ENCODE assay signal across 31 cellular contexts in genomic region chr2:158799181-158799580, GRCh38. TPM values are rescaled to one million over a fixed set of nuclear protein-coding genes. Genes with fewer than 3 reads are reported as not detected.
DNase-seq lines count a peak whose midpoint lies in the region; ATAC-seq, FAIRE-seq and TF ChIP-seq lines count a peak whose summit lies in the region.
"Had no signal": no experiment of that assay in that cellular context is flagged by ENCODE, and none has a peak within 500 bp of the region (broad histone marks: within the 10 kb centered on the region; RNA-seq: fewer than 3 reads in every experiment).

No MANE protein-coding gene starts in this region.

- CTCF ChIA-PET in CD4-positive, alpha-beta memory T cell (lab: Charles Lee; ENCODE audit: partially characterized antibody): no interaction called here

- FAIRE-seq in D721Med (lab: Jason Lieb, UNC): peak; percentile 21
- FAIRE-seq in islet of Langerhans (lab: Jason Lieb, UNC): peak; percentile 38
- FAIRE-seq: A204.1, GM12878, GM12892, GM18507 had no signal

- intact Hi-C loops in right lobe of liver (cut with DNase I): no loop called here
- intact Hi-C loops in CD4-positive, alpha-beta memory T cell (cut with micrococcal nuclease): no loop called here

- no peak overlapping the region for H3K27ac Mint-ChIP-seq in GM23338
- no peak overlapping the region for H3K27ac Mint-ChIP-seq in CD4-positive, alpha-beta memory T cell
- H3K27ac Mint-ChIP-seq: CD4-positive, CD25-positive, alpha-beta regulatory T cell; CD8-positive, alpha-beta T cell had no signal

- no peaks in the 10 kb centered on the region for H3K36me3 Mint-ChIP-seq in GM23338 (ENCODE audit: low read depth)
- no peaks in the 10 kb centered on the region for H3K36me3 Mint-ChIP-seq in CD4-positive, alpha-beta memory T cell
- H3K36me3 Mint-ChIP-seq: CD14-positive monocyte; CD4-positive, CD25-positive, alpha-beta regulatory T cell; CD8-positive, alpha-beta T cell had no signal

- H3K4me1 ChIP-seq in GM23338 (ENCODE audit: insufficient read depth) (peaks cover 11% of the 10 kb centered on the region), right lobe of liver (peaks cover 0 to 8% (median 3%) of the 10 kb centered on the region in 4 donors)
- no peaks in the 10 kb centered on the region for H3K4me1 ChIP-seq in CD4-positive, alpha-beta memory T cell (ENCODE audit: insufficient read depth, low read length)
- H3K4me1 ChIP-seq: BE2C had no signal

- H3F3A ChIP-seq in GM23338 (replicated peaks; ENCODE audit: low read depth): no peaks in the 10 kb centered on the region

- H3K4me3 Mint-ChIP-seq in GM23338: no peak overlapping the region
- no peak overlapping the region for H3K4me3 Mint-ChIP-seq in CD4-positive, alpha-beta memory T cell
- H3K4me3 Mint-ChIP-seq: CD14-positive monocyte; CD4-positive, CD25-positive, alpha-beta regulatory T cell; CD8-positive, alpha-beta T cell had no signal

- 33% methylated on average over 2 of the region's 2 CpGs for WGBS in right lobe of liver (ENCODE audit: insufficient coverage, low coverage, low lambda C conversion rate, missing lambda C conversion rate)

- 0 out of 2 replicates have a peak overlapping the region, but pooled peaks have one; percentile 19 for H2AFZ ChIP-seq in GM23338

- TF ChIP-seq CTCF in D721Med (IDR thresholded peaks at IDR 0.05; ENCODE audit: insufficient read depth, missing control alignments) (no peak), GM23338 (conservative IDR thresholded peaks at IDR 0.05; ENCODE audit: low read depth in 2 of 2) (no peak), right lobe of liver (IDR thresholded peaks at IDR 0.05) (no peak)

- H3K9me2 ChIP-seq in GM23338 (ENCODE audit: insufficient read depth): no peaks in the 10 kb centered on the region

- H3K9me3 Mint-ChIP-seq in GM23338: no peaks in the 10 kb centered on the region
- H3K9me3 Mint-ChIP-seq in CD4-positive, alpha-beta memory T cell: no peaks in the 10 kb centered on the region
- H3K9me3 Mint-ChIP-seq: CD8-positive, alpha-beta T cell had no signal

- no peak overlapping the region for H3K4me2 ChIP-seq in GM23338

- peaks cover 20% of the 10 kb centered on the region for H3K4me1 Mint-ChIP-seq in GM23338
- H3K4me1 Mint-ChIP-seq in CD4-positive, alpha-beta memory T cell: peaks cover 0 to 6% (median 0%) of the 10 kb centered on the region in 4 donors
- H3K4me1 Mint-ChIP-seq: CD4-positive, CD25-positive, alpha-beta regulatory T cell had no signal

- ATAC-seq in GM23338: no peak
- ATAC-seq in right lobe of liver: peak; percentile 47 to 71 (median 50)
- ATAC-seq in HG02981 (IDR thresholded peaks at IDR 0.05; ENCODE audit: unreplicated experiment): no peak
- ATAC-seq: CD8-positive, alpha-beta T cell; GM12878 had no signal

- no peak for TF ChIP-seq POLR2A in right lobe of liver (IDR thresholded peaks at IDR 0.05)

- no peaks in the 10 kb centered on the region for H4K20me1 ChIP-seq in GM23338 (replicated peaks; ENCODE audit: insufficient read depth)
- H4K20me1 ChIP-seq: BLaER1 had no signal

- no peaks in the 10 kb centered on the region for H3K36me3 ChIP-seq in GM23338 (ENCODE audit: insufficient read depth)
- no peaks in the 10 kb centered on the region for H3K36me3 ChIP-seq in right lobe of liver
- no peaks in the 10 kb centered on the region for H3K36me3 ChIP-seq in CD4-positive, alpha-beta memory T cell (ENCODE audit: insufficient read depth, low read length)
- H3K36me3 ChIP-seq: BE2C, BLaER1 had no signal

- POLR2A ChIA-PET in CD4-positive, alpha-beta memory T cell (lab: Charles Lee; ENCODE audit: partially characterized antibody): no interaction called here

- H3K79me2 ChIP-seq in GM23338 (replicated peaks; ENCODE audit: insufficient read depth): no peaks in the 10 kb centered on the region

- no peak for DNase-seq in D721Med (ENCODE audit: insufficient read length, low spot score)
- no peak for DNase-seq in GM23338 (ENCODE audit: low spot score)
- DNase-seq in right lobe of liver: no peak
- DNase-seq in CD4-positive, alpha-beta memory T cell: no peak
- no peak for DNase-seq in NCI-H1417 treated with DMSO at 0.1 percent for 48 hours (lab: John Stamatoyannopoulos, UW)
- DNase-seq: 8988T; ACHN; BE2C; C1 segment of cervical spinal cord; Caco-2; Calu3; CD4-positive, CD25-positive, alpha-beta regulatory T cell; CD8-positive, alpha-beta T cell; DMS 273 treated with DMSO at 0.1 percent for 48 hours; DMS153; DMS53; DMS79; DND-41; EL; GDM1 had no signal

- no peaks in the 10 kb centered on the region for H3K9me3 ChIP-seq in right lobe of liver
- H3K9me3 ChIP-seq in CD4-positive, alpha-beta memory T cell (ENCODE audit: control insufficient read depth in 1 of 2, low read length in 2 of 2): no peaks in the 10 kb centered on the region
- H3K9me3 ChIP-seq: BE2C, BLaER1, Caco-2 had no signal

- no peak overlapping the region for H3K4me3 ChIP-seq in GM23338
- no peak overlapping the region for H3K4me3 ChIP-seq in right lobe of liver
- H3K4me3 ChIP-seq in CD4-positive, alpha-beta memory T cell (ENCODE audit: low read length in 2 of 2): no peak overlapping the region
- H3K4me3 ChIP-seq: BLaER1, GM12878 had no signal

- H3K27ac ChIP-seq in GM23338 (ENCODE audit: low read depth): no peak overlapping the region
- H3K27ac ChIP-seq in right lobe of liver: no peak overlapping the region
- H3K27ac ChIP-seq in CD4-positive, alpha-beta memory T cell (ENCODE audit: low read depth, low read length): no peak overlapping the region
- H3K27ac ChIP-seq: BLaER1 had no signal

- H3K27me3 ChIP-seq in GM23338 (ENCODE audit: insufficient read depth) (no peaks in the 10 kb centered on the region), right lobe of liver (no peaks in the 10 kb centered on the region)
- no peaks in the 10 kb centered on the region for H3K27me3 ChIP-seq in CD4-positive, alpha-beta memory T cell (ENCODE audit: insufficient read depth, low read length)
- H3K27me3 ChIP-seq: BE2C, BLaER1 had no signal

- H3K27me3 Mint-ChIP-seq in GM23338 (ENCODE audit: insufficient read depth, low read depth, poor library complexity): no peaks in the 10 kb centered on the region
- peaks cover 8 to 16% of the 10 kb centered on the region in 2 donors for H3K27me3 Mint-ChIP-seq in CD4-positive, alpha-beta memory T cell

TF ChIP-seq in GM23338, 12 proteins besides CTCF, POLR2A, EP300 and RAD21 (continues in another document):
- TF ChIP-seq ZNF114 (CRISPR knock-in tag; IDR thresholded peaks at IDR 0.05) (no peak), POLR2AphosphoS5 (IDR thresholded peaks at IDR 0.05; ENCODE audit: low read depth) (no peak), ZNF462 (CRISPR knock-in tag; IDR thresholded peaks at IDR 0.05) (no peak)

RNA-seq across cellular contexts. Expression of gene DAPL1, which starts 4.1 kb away (rescaled TPM):
- not detected in 2 replicates for total RNA-seq in GM23338 (2014; rRNA removed; shearing (Covaris generic))
- not detected in 2 replicates for polyA plus RNA-seq in GM23338 (2016; fragmentation: Nextera tagmentation; extraction: Ambion mirVana)
- total RNA-seq in right lobe of liver: not detected
- not detected for total RNA-seq in CD4-positive, alpha-beta memory T cell
- polyA plus RNA-seq in CD4-positive, alpha-beta memory T cell: not detected
- total RNA-seq: Caco-2; Calu3; CD4-positive, CD25-positive, alpha-beta regulatory T cell; CD8-positive, alpha-beta T cell; Daoy; G401; GM12878 had no signal
- polyA plus RNA-seq: AG04450; CD14-positive monocyte; CD4-positive, CD25-positive, alpha-beta regulatory T cell; GM12878 had no signal

Comparison
In these comparisons a context has a peak if more than half of its experiments do, and no peak if none do; other contexts are left out.
1. ATAC-seq: peak in right lobe of liver (4 of 4); none in GM23338 (single experiment) and HG02981 (single experiment).